18 cellular contexts compared by ENCODE assay signal in the genomic region with DNA sequence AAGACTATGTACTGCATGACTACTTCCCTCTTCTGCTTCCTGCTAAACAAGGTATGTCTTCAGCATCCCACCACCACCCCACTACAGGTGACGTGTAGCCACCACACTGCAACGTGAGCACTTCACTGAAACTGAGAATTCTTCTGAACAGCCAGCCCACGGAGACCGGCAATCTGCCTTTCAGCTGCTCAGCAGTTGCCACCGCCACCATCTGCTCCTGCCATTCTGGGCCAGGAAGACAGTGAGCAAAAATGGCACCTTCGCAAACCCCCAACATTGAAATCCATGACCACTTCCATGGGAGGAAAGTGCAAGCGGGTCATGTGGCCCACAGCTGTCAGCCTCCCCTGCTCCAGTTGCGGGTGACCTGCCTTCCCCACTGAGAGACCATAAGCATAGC.
DNase-seq lines count a peak whose midpoint lies in the region; ATAC-seq and TF ChIP-seq lines count a peak whose summit lies in the region.
"Had no signal": no experiment of that assay in that cellular context is flagged by ENCODE, and none has a peak within 500 bp of the region (broad histone marks: within the 10 kb centered on the region; RNA-seq: fewer than 3 reads in every experiment).

No MANE protein-coding gene starts in this region.

- TF ChIP-seq CTCF in KMS-11 (conservative IDR thresholded peaks at IDR 0.05; ENCODE audit: low read depth, low read length) (no peak), type B pancreatic cell (conservative IDR thresholded peaks at IDR 0.05) (no peak)

- H3K4me3 Mint-ChIP-seq in type B pancreatic cell = no peak overlapping the region
- H3K4me3 Mint-ChIP-seq in immature natural killer cell = no peak overlapping the region
- H3K4me3 Mint-ChIP-seq: CD4-positive, alpha-beta memory T cell; HFFc6 had no signal

- H3K27ac Mint-ChIP-seq in type B pancreatic cell (no peak overlapping the region), immature natural killer cell (no peak overlapping the region)
- H3K27ac Mint-ChIP-seq: CD4-positive, alpha-beta memory T cell; HFFc6 had no signal

- H3K36me3 ChIP-seq in KMS-11 (ENCODE audit: insufficient read depth) = no peaks in the 10 kb centered on the region
- H3K36me3 ChIP-seq: BE2C had no signal

- H3K36me3 Mint-ChIP-seq in type B pancreatic cell (no peaks in the 10 kb centered on the region), immature natural killer cell (no peaks in the 10 kb centered on the region)
- H3K36me3 Mint-ChIP-seq: CD4-positive, alpha-beta memory T cell had no signal

- H3K79me2 ChIP-seq in KMS-11 (ENCODE audit: insufficient read depth, low read depth) = no peaks in the 10 kb centered on the region

- H3K27ac ChIP-seq in KMS-11 = peak overlapping the region; percentile 80
- H3K27ac ChIP-seq: C4-2B, HL-60 had no signal

- H3K9me3 Mint-ChIP-seq in type B pancreatic cell = peaks cover 4% of the 10 kb centered on the region
- H3K9me3 Mint-ChIP-seq in immature natural killer cell = peaks cover 8 to 50% (median 15%) of the 10 kb centered on the region in 6 donors

- H3K27me3 ChIP-seq in KMS-11 (ENCODE audit: insufficient read depth, low read depth) = no peaks in the 10 kb centered on the region
- H3K27me3 ChIP-seq: BE2C had no signal

- H2AFZ ChIP-seq in KMS-11 (ENCODE audit: low read depth) = peak overlapping the region; percentile 66

- H3K9ac ChIP-seq in KMS-11 = peak overlapping the region; percentile 50; the same call in 1 of the 2 replicates

- H3K4me1 Mint-ChIP-seq in type B pancreatic cell (ENCODE audit: unreplicated experiment) (no peaks in the 10 kb centered on the region), immature natural killer cell (no peaks in the 10 kb centered on the region)
- H3K4me1 Mint-ChIP-seq: CD4-positive, alpha-beta memory T cell had no signal

- peak overlapping the region; percentile 67 for H3K4me2 ChIP-seq in KMS-11

- H4K20me1 ChIP-seq in KMS-11 (ENCODE audit: insufficient read depth) = no peaks in the 10 kb centered on the region

- H3K4me1 ChIP-seq in KMS-11 (ENCODE audit: low read depth, poor library complexity, severe bottlenecking) = peaks cover 27% of the 10 kb centered on the region
- H3K4me1 ChIP-seq: BE2C had no signal

- H3K27me3 Mint-ChIP-seq in type B pancreatic cell (no peaks in the 10 kb centered on the region), immature natural killer cell (ENCODE audit: low read depth in 3 of 3) (peaks cover 0 to 4% (median 0%) of the 10 kb centered on the region in 3 donors)

- no peak overlapping the region for H3K4me3 ChIP-seq in KMS-11 (IDR thresholded peaks at IDR 0.05; ENCODE audit: insufficient read depth, low read depth, low read length)
- H3K4me3 ChIP-seq: K562 had no signal

- DNase-seq in islet precursor cell (peak; percentile 33), HUDEP-2 (lab: John Stamatoyannopoulos, UW; ENCODE audit: unreplicated experiment in 76 of 76) (no peak), type B pancreatic cell (ENCODE audit: extremely low spot score, unreplicated experiment) (no peak), immature natural killer cell (no peak)
- DNase-seq in activated CD4-positive, CD25-positive, alpha-beta regulatory T cell (lab: John Stamatoyannopoulos, UW) = no peak
- DNase-seq: BE2C; CD4-positive, alpha-beta memory T cell; COR-L47; DMS153; DMS79 treated with DMSO at 0.1 percent for 48 hours; GDM1; HCEC 1CT; HFFc6 had no signal

- ATAC-seq in HG03025 (IDR thresholded peaks at IDR 0.05; ENCODE audit: low FRiP score, unreplicated experiment) = peak; percentile 11
- ATAC-seq: K562 had no signal
